In the genomic region with DNA sequence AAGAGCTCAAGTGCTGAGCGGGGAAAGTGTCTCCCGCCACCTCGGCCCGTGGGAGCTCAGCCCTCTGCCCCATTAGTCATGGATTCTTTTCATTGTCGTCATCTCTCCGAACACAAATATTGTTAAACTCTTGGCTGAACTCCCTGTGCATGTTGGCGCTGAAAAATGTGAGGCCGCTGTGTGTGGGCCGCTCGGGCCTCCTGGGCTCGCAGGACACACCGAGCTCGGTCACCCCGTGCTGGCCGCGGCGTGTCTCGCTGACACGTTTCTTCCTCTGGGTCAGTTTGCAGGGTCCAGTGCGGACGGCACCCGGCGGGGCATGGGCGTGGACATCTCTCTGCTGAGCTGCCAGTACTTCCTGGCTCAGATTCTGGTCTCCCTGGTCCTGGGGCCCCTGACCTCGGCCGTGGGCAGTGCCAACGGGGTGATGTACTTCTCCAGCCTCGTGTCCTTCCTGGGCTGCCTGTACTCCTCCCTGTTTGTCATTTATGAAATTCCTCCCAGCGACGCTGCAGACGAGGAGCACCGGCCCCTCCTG, we compare ENCODE assay signal across 8 cellular contexts. TPM values are rescaled to one million over a fixed set of nuclear protein-coding genes. Genes with fewer than 3 reads are reported as not detected.
A peak's percentile ranks its signal among the peaks of the same experiment; 100 is the strongest.
DNase-seq lines count a peak whose midpoint lies in the region; ATAC-seq and TF ChIP-seq lines count a peak whose summit lies in the region.

No MANE protein-coding gene starts in this region.

- DNase-seq in Daoy (ENCODE audit: low read depth) (peak; percentile 94), WTC11 (ENCODE audit: low spot score) (no peak), Right ventricle myocardium superior (peak; percentile 83), BE2C (no peak), thyroid gland (no peak), NCI-H510A treated with DMSO at 0.1 percent for 48 hours (lab: John Stamatoyannopoulos, UW) (no peak)

- no peak for TF ChIP-seq CTCF in WTC11 (IDR thresholded peaks at IDR 0.05)
- TF ChIP-seq CTCF in BE2C (IDR thresholded peaks at IDR 0.05; ENCODE audit: low read depth, low read length): no peak
- no peak for TF ChIP-seq CTCF in thyroid gland (IDR thresholded peaks at IDR 0.05)

- H3K36me3 ChIP-seq in rectal smooth muscle tissue (ENCODE audit: control insufficient read depth, insufficient read depth, low read length): no peaks in the 10 kb centered on the region
- no peaks in the 10 kb centered on the region for H3K36me3 ChIP-seq in BE2C
- H3K36me3 ChIP-seq in thyroid gland: no peaks in the 10 kb centered on the region

- H3K27ac ChIP-seq in rectal smooth muscle tissue (ENCODE audit: low read depth, low read length): peak overlapping the region; percentile 70
- peak overlapping the region in 1 of 3 donors; percentile 12 for H3K27ac ChIP-seq in thyroid gland

- no peaks in the 10 kb centered on the region for H3K9me3 Mint-ChIP-seq in WTC11

- no peaks in the 10 kb centered on the region for H3K36me3 Mint-ChIP-seq in WTC11

- no peak for TF ChIP-seq POLR2A in thyroid gland (IDR thresholded peaks at IDR 0.05)

- POLR2A ChIA-PET in WTC11 (lab: Charles Lee): no interaction called here

- H3K27me3 ChIP-seq in rectal smooth muscle tissue (ENCODE audit: control insufficient read depth, insufficient read depth, low read length) (no peaks in the 10 kb centered on the region), BE2C (no peaks in the 10 kb centered on the region), thyroid gland (no peaks in the 10 kb centered on the region)

- CTCF ChIA-PET in WTC11 (lab: Charles Lee): interaction anchor here (0.8 to 1.0 kb wide), 4 partner anchors 9 to 368 kb away, joined by 3 to 4 read pairs (median 4); no protein-coding TSS in a partner anchor

- H3K27me3 Mint-ChIP-seq in WTC11 (ENCODE audit: low read depth): no peaks in the 10 kb centered on the region

- no peak overlapping the region for H3K9ac ChIP-seq in rectal smooth muscle tissue (ENCODE audit: low read length)

- ATAC-seq in WTC11 (no peak), Right ventricle myocardium superior (ENCODE audit: poor library complexity) (peak; percentile 77), HG03460 (IDR thresholded peaks at IDR 0.05; ENCODE audit: unreplicated experiment) (no peak)

- 0 out of 2 replicates have a peak overlapping the region, but pooled peaks have one; percentile 27 for H3K27ac Mint-ChIP-seq in WTC11

- H3K4me1 ChIP-seq in rectal smooth muscle tissue (ENCODE audit: control insufficient read depth, insufficient read depth, low read length): peaks cover 13% of the 10 kb centered on the region
- no peaks in the 10 kb centered on the region for H3K4me1 ChIP-seq in BE2C
- peaks cover 0 to 8% of the 10 kb centered on the region in 2 donors for H3K4me1 ChIP-seq in thyroid gland

- no peak overlapping the region for H3K4me3 Mint-ChIP-seq in WTC11

- intact Hi-C loops in Right ventricle myocardium superior (cut with DNase I) (no loop called here), thyroid gland (cut with DNase I) (no loop called here)

- H3K4me1 Mint-ChIP-seq in WTC11: peaks cover under 1% of the 10 kb centered on the region; the same call in 1 of the 2 replicates

- H3K9me3 ChIP-seq in BE2C (no peaks in the 10 kb centered on the region), thyroid gland (no peaks in the 10 kb centered on the region)

- 74% methylated on average over 32 of the region's 32 CpGs for WGBS in thyroid gland, 2 donors

- H3K4me3 ChIP-seq in rectal smooth muscle tissue (ENCODE audit: low read length) (peak overlapping the region; percentile 25), BE2C (ENCODE audit: low read depth, low read length) (no peak overlapping the region), thyroid gland (replicated peaks in 1 of 3) (no peak overlapping the region)

TF ChIP-seq in WTC11, 78 proteins besides CTCF, POLR2A, EP300 and RAD21 (continues in another document):
- no peak for TF ChIP-seq STAT6 (CRISPR knock-in tag; conservative IDR thresholded peaks at IDR 0.05; ENCODE audit: low read depth)
- no peak for TF ChIP-seq SP1 (CRISPR knock-in tag; conservative IDR thresholded peaks at IDR 0.05)
- TF ChIP-seq, protein P1, sequence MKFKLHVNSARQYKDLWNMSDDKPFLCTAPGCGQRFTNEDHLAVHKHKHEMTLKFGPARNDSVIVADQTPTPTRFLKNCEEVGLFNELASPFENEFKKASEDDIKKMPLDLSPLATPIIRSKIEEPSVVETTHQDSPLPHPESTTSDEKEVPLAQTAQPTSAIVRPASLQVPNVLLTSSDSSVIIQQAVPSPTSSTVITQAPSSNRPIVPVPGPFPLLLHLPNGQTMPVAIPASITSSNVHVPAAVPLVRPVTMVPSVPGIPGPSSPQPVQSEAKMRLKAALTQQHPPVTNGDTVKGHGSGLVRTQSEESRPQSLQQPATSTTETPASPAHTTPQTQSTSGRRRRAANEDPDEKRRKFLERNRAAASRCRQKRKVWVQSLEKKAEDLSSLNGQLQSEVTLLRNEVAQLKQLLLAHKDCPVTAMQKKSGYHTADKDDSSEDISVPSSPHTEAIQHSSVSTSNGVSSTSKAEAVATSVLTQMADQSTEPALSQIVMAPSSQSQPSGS (CRISPR knock-in tag; IDR thresholded peaks at IDR 0.05; ENCODE audit: borderline replicate concordance, low read depth): no peak
- TF ChIP-seq CREM (CRISPR knock-in tag; IDR thresholded peaks at IDR 0.05): no peak
- TF ChIP-seq, protein P2, sequence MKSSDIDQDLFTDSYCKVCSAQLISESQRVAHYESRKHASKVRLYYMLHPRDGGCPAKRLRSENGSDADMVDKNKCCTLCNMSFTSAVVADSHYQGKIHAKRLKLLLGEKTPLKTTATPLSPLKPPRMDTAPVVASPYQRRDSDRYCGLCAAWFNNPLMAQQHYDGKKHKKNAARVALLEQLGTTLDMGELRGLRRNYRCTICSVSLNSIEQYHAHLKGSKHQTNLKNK (CRISPR knock-in tag; IDR thresholded peaks at IDR 0.05): no peak
- TF ChIP-seq USF1 (CRISPR knock-in tag; IDR thresholded peaks at IDR 0.05): no peak
- TF ChIP-seq ZNF121 (CRISPR knock-in tag; IDR thresholded peaks at IDR 0.05): no peak
- no peak for TF ChIP-seq MLX (CRISPR knock-in tag; IDR thresholded peaks at IDR 0.05)
- no peak for TF ChIP-seq JAZF1 (CRISPR knock-in tag; IDR thresholded peaks at IDR 0.05)
- no peak for TF ChIP-seq ZBTB21 (CRISPR knock-in tag; IDR thresholded peaks at IDR 0.05; ENCODE audit: borderline replicate concordance)
- TF ChIP-seq NR3C1 (CRISPR knock-in tag; conservative IDR thresholded peaks at IDR 0.05; ENCODE audit: low read depth): no peak

RNA-seq across cellular contexts. Expression of gene SLC45A1, which starts 25.6 kb away (rescaled TPM):
- 0.06 and 0.34 TPM in 2 replicates for total RNA-seq in Daoy (2014; rRNA removed; shearing (Covaris generic))
- total RNA-seq in WTC11 (2021): 2.0 to 2.3 TPM (median 2.3 TPM) in 3 replicates
- total RNA-seq in Right ventricle myocardium superior: 1.9 TPM
- polyA plus RNA-seq in BE2C (2012; ENCODE audit: insufficient read depth, insufficient read length, low read depth): 0.96 TPM
- 1 to 10 TPM; 1.6 to 4.8 (median 3.0) TPM for total RNA-seq in thyroid gland

Comparison
In these comparisons a context has a peak if more than half of its experiments do, and no peak if none do; other contexts are left out.
1. DNase-seq: peak in Daoy (single experiment) and Right ventricle myocardium superior (single experiment); none in WTC11 (single experiment), BE2C (single experiment), thyroid gland (0 of 2) and NCI-H510A treated with DMSO at 0.1 percent for 48 hours (single experiment).